In the genomic region with DNA sequence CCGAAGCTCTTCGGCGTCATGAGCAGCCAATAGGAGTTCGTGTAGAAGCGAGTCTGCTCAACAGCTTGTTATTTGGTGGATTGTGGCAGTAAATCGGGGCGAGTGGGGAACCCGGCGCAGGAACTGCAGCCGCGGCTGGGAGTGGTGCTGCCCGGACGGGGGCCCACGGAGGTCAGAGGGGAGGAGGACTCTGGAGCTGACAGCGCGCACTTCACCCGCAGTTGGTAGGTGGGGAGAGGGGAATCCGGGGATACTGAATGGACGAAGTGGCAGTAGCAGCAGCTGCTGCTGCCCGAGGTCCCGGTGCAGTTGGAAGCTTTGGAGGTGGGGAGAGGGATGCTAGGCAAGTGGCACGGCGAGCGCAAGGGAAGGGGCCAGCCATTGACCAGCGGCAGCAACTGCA, we compare ENCODE assay signal across 1 cellular context.
TF ChIP-seq lines count a peak whose summit lies in the region.

A gene with protein sequence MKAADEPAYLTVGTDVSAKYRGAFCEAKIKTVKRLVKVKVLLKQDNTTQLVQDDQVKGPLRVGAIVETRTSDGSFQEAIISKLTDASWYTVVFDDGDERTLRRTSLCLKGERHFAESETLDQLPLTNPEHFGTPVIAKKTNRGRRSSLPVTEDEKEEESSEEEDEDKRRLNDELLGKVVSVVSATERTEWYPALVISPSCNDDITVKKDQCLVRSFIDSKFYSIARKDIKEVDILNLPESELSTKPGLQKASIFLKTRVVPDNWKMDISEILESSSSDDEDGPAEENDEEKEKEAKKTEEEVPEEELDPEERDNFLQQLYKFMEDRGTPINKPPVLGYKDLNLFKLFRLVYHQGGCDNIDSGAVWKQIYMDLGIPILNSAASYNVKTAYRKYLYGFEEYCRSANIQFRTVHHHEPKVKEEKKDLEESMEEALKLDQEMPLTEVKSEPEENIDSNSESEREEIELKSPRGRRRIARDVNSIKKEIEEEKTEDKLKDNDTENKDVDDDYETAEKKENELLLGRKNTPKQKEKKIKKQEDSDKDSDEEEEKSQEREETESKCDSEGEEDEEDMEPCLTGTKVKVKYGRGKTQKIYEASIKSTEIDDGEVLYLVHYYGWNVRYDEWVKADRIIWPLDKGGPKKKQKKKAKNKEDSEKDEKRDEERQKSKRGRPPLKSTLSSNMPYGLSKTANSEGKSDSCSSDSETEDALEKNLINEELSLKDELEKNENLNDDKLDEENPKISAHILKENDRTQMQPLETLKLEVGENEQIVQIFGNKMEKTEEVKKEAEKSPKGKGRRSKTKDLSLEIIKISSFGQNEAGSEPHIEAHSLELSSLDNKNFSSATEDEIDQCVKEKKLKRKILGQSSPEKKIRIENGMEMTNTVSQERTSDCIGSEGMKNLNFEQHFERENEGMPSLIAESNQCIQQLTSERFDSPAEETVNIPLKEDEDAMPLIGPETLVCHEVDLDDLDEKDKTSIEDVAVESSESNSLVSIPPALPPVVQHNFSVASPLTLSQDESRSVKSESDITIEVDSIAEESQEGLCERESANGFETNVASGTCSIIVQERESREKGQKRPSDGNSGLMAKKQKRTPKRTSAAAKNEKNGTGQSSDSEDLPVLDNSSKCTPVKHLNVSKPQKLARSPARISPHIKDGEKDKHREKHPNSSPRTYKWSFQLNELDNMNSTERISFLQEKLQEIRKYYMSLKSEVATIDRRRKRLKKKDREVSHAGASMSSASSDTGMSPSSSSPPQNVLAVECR (plus strand): TSS at position 79 of the 403 bp plus-strand sequence. CDS start 1,300 bp downstream, outside the sequence.

TF ChIP-seq in A549, 52 proteins besides CTCF, POLR2A, EP300 and RAD21 (continued from another document):
- no peak for TF ChIP-seq CBX2 (IDR thresholded peaks at IDR 0.05; ENCODE audit: borderline replicate concordance, low read depth)
- no peak for TF ChIP-seq ESRRA (IDR thresholded peaks at IDR 0.05; ENCODE audit: borderline replicate concordance, low read length)
- peak; percentile 58; the same call in 1 of the 2 replicates for TF ChIP-seq KDM5A (IDR thresholded peaks at IDR 0.05)
- no peak for TF ChIP-seq FOSL2 (IDR thresholded peaks at IDR 0.05)
- TF ChIP-seq FOSL2 (CRISPR knock-in tag; IDR thresholded peaks at IDR 0.05): no peak
- no peak for TF ChIP-seq JUN (IDR thresholded peaks at IDR 0.05)
- TF ChIP-seq CBX8 (IDR thresholded peaks at IDR 0.05): no peak
- peak; percentile 44; the same call in 1 of the 2 replicates for TF ChIP-seq PHF8 (IDR thresholded peaks at IDR 0.05; ENCODE audit: borderline replicate concordance, low read depth)
- TF ChIP-seq EHF (CRISPR knock-in tag; IDR thresholded peaks at IDR 0.05): no peak
- TF ChIP-seq, protein P1, sequence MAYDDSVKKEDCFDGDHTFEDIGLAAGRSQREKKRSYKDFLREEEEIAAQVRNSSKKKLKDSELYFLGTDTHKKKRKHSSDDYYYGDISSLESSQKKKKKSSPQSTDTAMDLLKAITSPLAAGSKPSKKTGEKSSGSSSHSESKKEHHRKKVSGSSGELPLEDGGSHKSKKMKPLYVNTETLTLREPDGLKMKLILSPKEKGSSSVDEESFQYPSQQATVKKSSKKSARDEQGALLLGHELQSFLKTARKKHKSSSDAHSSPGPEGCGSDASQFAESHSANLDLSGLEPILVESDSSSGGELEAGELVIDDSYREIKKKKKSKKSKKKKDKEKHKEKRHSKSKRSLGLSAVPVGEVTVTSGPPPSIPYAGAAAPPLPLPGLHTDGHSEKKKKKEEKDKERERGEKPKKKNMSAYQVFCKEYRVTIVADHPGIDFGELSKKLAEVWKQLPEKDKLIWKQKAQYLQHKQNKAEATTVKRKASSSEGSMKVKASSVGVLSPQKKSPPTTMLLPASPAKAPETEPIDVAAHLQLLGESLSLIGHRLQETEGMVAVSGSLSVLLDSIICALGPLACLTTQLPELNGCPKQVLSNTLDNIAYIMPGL (CRISPR knock-in tag; IDR thresholded peaks at IDR 0.05; ENCODE audit: borderline replicate concordance): no peak
- no peak for TF ChIP-seq RCOR1 (IDR thresholded peaks at IDR 0.05; ENCODE audit: low read depth, low read length)
- TF ChIP-seq FOXS1 (CRISPR knock-in tag; IDR thresholded peaks at IDR 0.05): no peak
- TF ChIP-seq HOXB5 (CRISPR knock-in tag; IDR thresholded peaks at IDR 0.05): no peak
- TF ChIP-seq SREBF2 (IDR thresholded peaks at IDR 0.05): no peak
- no peak for TF ChIP-seq NR3C1 (IDR thresholded peaks at IDR 0.05)
- no peak for TF ChIP-seq NPAS2 (CRISPR knock-in tag; IDR thresholded peaks at IDR 0.05; ENCODE audit: borderline replicate concordance)
TF ChIP-seq in A549: peak in this region for 3.
